Comparison of ENCODE assay signal across 13 cellular contexts in genomic region chr19:34274284-34274826, GRCh38. TPM values are rescaled to one million over a fixed set of nuclear protein-coding genes. Genes with fewer than 3 reads are reported as not detected.
A peak's percentile ranks its signal among the peaks of the same experiment; 100 is the strongest.
DNase-seq lines count a peak whose midpoint lies in the region; ATAC-seq, FAIRE-seq and TF ChIP-seq lines count a peak whose summit lies in the region.
"Had no signal": no experiment of that assay in that cellular context is flagged by ENCODE, and none has a peak within 500 bp of the region (broad histone marks: within the 10 kb centered on the region; RNA-seq: fewer than 3 reads in every experiment).

No MANE protein-coding gene starts in this region.

- BruUV-seq in K562 (replicated peaks; lab: Mats Ljungman, UMichigan) (no TSS peak), HepG2 (replicated peaks; lab: Mats Ljungman, UMichigan) (no TSS peak)

- no peak for DNase-seq in activated naive CD4-positive, alpha-beta T cell treated with anti-CD3 and anti-CD28 coated beads, Interleukin-2, amount 10 ng/mL, durations not matched to agents 7 days and 5 days
- DNase-seq in K562 (ENCODE audit: extremely low read depth in 1 of 4, low spot score in 3 of 4) (no peak), HepG2 (ENCODE audit: low spot score) (no peak), upper lobe of left lung (no peak), NCI-H2196 treated with DMSO at 0.1 percent for 48 hours (lab: John Stamatoyannopoulos, UW; ENCODE audit: unreplicated experiment) (no peak), kidney (no peak), SK-N-DZ (ENCODE audit: low spot score) (no peak)
- DNase-seq: activated CD4-positive, alpha-beta T cell treated with anti-CD3 and anti-CD28 coated beads, Interleukin-2, amount 50 U/mL, for 4 hours; AML-193; NCI-H2029; sigmoid colon had no signal

- H3K27me3 ChIP-seq in K562 (ENCODE audit: control insufficient read depth in 2 of 2, insufficient read depth in 2 of 2, low read length in 2 of 2) (no peaks in the 10 kb centered on the region; a peak in 1 of 5 replicates), HepG2 (ENCODE audit: control insufficient read depth in 1 of 2, insufficient read depth in 2 of 2, low read length in 2 of 2) (no peaks in the 10 kb centered on the region), upper lobe of left lung (no peaks in the 10 kb centered on the region)
- H3K27me3 ChIP-seq: sigmoid colon had no signal

- H3K9ac ChIP-seq in K562 (ENCODE audit: insufficient read depth in 1 of 2, low read depth in 2 of 2, low read length in 2 of 2) (no peak overlapping the region), HepG2 (ENCODE audit: insufficient read depth, low read depth, low read length) (peak overlapping the region; percentile 44), kidney (ENCODE audit: low read length in 2 of 2) (no peak overlapping the region)

- peaks cover 87% of the 10 kb centered on the region for H3K4me1 Mint-ChIP-seq in activated naive CD4-positive, alpha-beta T cell treated with anti-CD3 and anti-CD28 coated beads, Interleukin-2, amount 50 U/mL, for 24 hours
- peaks cover 53% of the 10 kb centered on the region for H3K4me1 Mint-ChIP-seq in activated naive CD4-positive, alpha-beta T cell treated with anti-CD3 and anti-CD28 coated beads, Interleukin-2, amount 10 ng/mL, durations not matched to agents 7 days and 5 days

- no peaks in the 10 kb centered on the region for H3K27me3 Mint-ChIP-seq in activated naive CD4-positive, alpha-beta T cell treated with anti-CD3 and anti-CD28 coated beads, Interleukin-2, amount 50 U/mL, for 24 hours
- H3K27me3 Mint-ChIP-seq in activated naive CD4-positive, alpha-beta T cell treated with anti-CD3 and anti-CD28 coated beads, Interleukin-2, amount 10 ng/mL, durations not matched to agents 7 days and 5 days = no peaks in the 10 kb centered on the region

- H3K4me3 ChIP-seq in K562 (no peak overlapping the region), HepG2 (replicated peaks in 1 of 3; ENCODE audit: insufficient read depth in 1 of 3, low read depth in 2 of 3, low read length in 3 of 3) (peak overlapping the region in 1 of 3 experiments; percentile 2; a peak in 1 of 6 replicates), upper lobe of left lung (no peak overlapping the region), kidney (ENCODE audit: low read length in 2 of 2) (no peak overlapping the region)
- H3K4me3 ChIP-seq: sigmoid colon had no signal

- H3K4me2 ChIP-seq in K562 (ENCODE audit: insufficient read depth, low read length) (no peak overlapping the region), HepG2 (ENCODE audit: low read depth, low read length) (peak overlapping the region; percentile 44)

- FAIRE-seq in K562 (lab: Jason Lieb, UNC) = no peak
- FAIRE-seq in HepG2 (lab: Jason Lieb, UNC) = no peak
- FAIRE-seq in kidney (lab: Jason Lieb, UNC) = no peak

- POLR2A ChIA-PET in K562 (lab: Yijun Ruan, JAX) (interaction anchor here (2.2 to 5.3 kb wide), 2 partner anchors 13 to 15 kb away, joined by 6 to 21 read pairs; no protein-coding TSS in a partner anchor), HepG2 (lab: Yijun Ruan, JAX) (no interaction called here)

- peaks cover 1% of the 10 kb centered on the region for H3K36me3 Mint-ChIP-seq in activated naive CD4-positive, alpha-beta T cell treated with anti-CD3 and anti-CD28 coated beads, Interleukin-2, amount 50 U/mL, for 24 hours
- H3K36me3 Mint-ChIP-seq in activated naive CD4-positive, alpha-beta T cell treated with anti-CD3 and anti-CD28 coated beads, Interleukin-2, amount 10 ng/mL, durations not matched to agents 7 days and 5 days = peaks cover 42% of the 10 kb centered on the region

- CTCF ChIA-PET in activated naive CD4-positive, alpha-beta T cell treated with anti-CD3 and anti-CD28 coated beads, Interleukin-2, amount 10 ng/mL, durations not matched to agents 7 days and 5 days (lab: Charles Lee) = interaction anchor here (1.0 kb wide), 1 partner anchor 30 kb away, joined by 3 read pairs; no protein-coding TSS in a partner anchor
- CTCF ChIA-PET in K562 (lab: Yijun Ruan, JAX; ENCODE audit: low intra/inter-chr PET ratio) = no interaction called here
- CTCF ChIA-PET in HepG2 (lab: Yijun Ruan, JAX; ENCODE audit: low intra/inter-chr PET ratio, low total read pairs) = no interaction called here

- TF ChIP-seq EP300 in K562 (IDR thresholded peaks at IDR 0.05; ENCODE audit: low read length) (no peak), HepG2 (IDR thresholded peaks at IDR 0.05; ENCODE audit: low read depth in 2 of 2, low read length in 2 of 2) (no peak), HepG2 (CRISPR knock-in tag; IDR thresholded peaks at IDR 0.05; ENCODE audit: borderline replicate concordance) (no peak), upper lobe of left lung (IDR thresholded peaks at IDR 0.05) (no peak)

- H3K36me3 ChIP-seq in K562 (ENCODE audit: control insufficient read depth, insufficient read depth, low read length) (no peaks in the 10 kb centered on the region; the same call in 2 of the 3 replicates), HepG2 (replicated peaks in 1 of 2; ENCODE audit: control insufficient read depth in 1 of 2, insufficient read depth in 2 of 2, low read length in 2 of 2) (peaks cover 2 to 4% of the 10 kb centered on the region in 2 experiments; a peak in 1 of 5 replicates), upper lobe of left lung (peaks cover 0 to 4% (median 0%) of the 10 kb centered on the region in 4 donors), kidney (ENCODE audit: control insufficient read depth in 1 of 2, insufficient read depth in 2 of 2, low read length in 2 of 2) (no peaks in the 10 kb centered on the region)
- H3K36me3 ChIP-seq: sigmoid colon had no signal

- peak overlapping the region; percentile 71 for H3K27ac Mint-ChIP-seq in activated naive CD4-positive, alpha-beta T cell treated with anti-CD3 and anti-CD28 coated beads, Interleukin-2, amount 50 U/mL, for 24 hours
- no peak overlapping the region for H3K27ac Mint-ChIP-seq in activated naive CD4-positive, alpha-beta T cell treated with anti-CD3 and anti-CD28 coated beads, Interleukin-2, amount 10 ng/mL, durations not matched to agents 7 days and 5 days

- H3K9me3 ChIP-seq in K562 (replicated peaks; ENCODE audit: control insufficient read depth, insufficient read depth, low read depth, low read length) (no peaks in the 10 kb centered on the region), HepG2 (ENCODE audit: low read length) (no peaks in the 10 kb centered on the region), upper lobe of left lung (no peaks in the 10 kb centered on the region), kidney (ENCODE audit: control insufficient read depth in 1 of 2, low read length in 2 of 2) (no peaks in the 10 kb centered on the region)
- H3K9me3 ChIP-seq: sigmoid colon had no signal

- TF ChIP-seq POLR2A in K562 (conservative IDR thresholded peaks at IDR 0.05) = no peak
- no peak for TF ChIP-seq POLR2A in HepG2 (IDR thresholded peaks at IDR 0.05; ENCODE audit: insufficient read depth in 1 of 2, low read depth in 2 of 2, low read length in 2 of 2)
- no peak for TF ChIP-seq POLR2A in upper lobe of left lung (IDR thresholded peaks at IDR 0.05)

- H4K20me1 ChIP-seq in K562 (replicated peaks; ENCODE audit: control insufficient read depth, insufficient read depth, low read length) (peaks cover 25% of the 10 kb centered on the region), HepG2 (ENCODE audit: insufficient read depth, low read length) (no peaks in the 10 kb centered on the region; the same call in none of the 2 replicates)

- in situ Hi-C loops in K562 (cut with MboI) = no loop called here
- in situ Hi-C loops in HepG2 (cut with HindIII; ENCODE audit: extremely low pct_ligation_motif_present, low pct_unique_long_range_greater_than_20kb) = no loop called here

- TF ChIP-seq CTCF in K562 (IDR thresholded peaks at IDR 0.05 in 2 of 3, conservative IDR thresholded peaks at IDR 0.05 in 1 of 3; ENCODE audit: insufficient read depth in 2 of 3, low read depth in 1 of 3, low read length in 3 of 3) (no peak; a peak in 1 of 6 replicates), HepG2 (CRISPR knock-in tag; IDR thresholded peaks at IDR 0.05) (no peak), upper lobe of left lung (IDR thresholded peaks at IDR 0.05) (no peak), kidney (IDR thresholded peaks at IDR 0.05; ENCODE audit: borderline replicate concordance, extremely low read depth, insufficient read depth) (no peak)

- 58% methylated on average over 7 of the region's 7 CpGs for WGBS in K562 (ENCODE audit: insufficient coverage, low coverage, missing lambda C conversion rate)
- WGBS in HepG2 (ENCODE audit: low lambda C conversion rate) = 81% methylated on average over 7 of the region's 7 CpGs
- WGBS in upper lobe of left lung, 2 donors = 79 to 81% methylated on average over 7 of the region's 7 CpGs

- H3K27ac ChIP-seq in K562 (ENCODE audit: extremely low read depth, low read depth, low read length) = no peak overlapping the region
- peak overlapping the region; percentile 60 for H3K27ac ChIP-seq in HepG2 (ENCODE audit: extremely low read length, insufficient read depth, low read length)
- H3K27ac ChIP-seq in upper lobe of left lung = peak overlapping the region in 3 of 4 donors; percentile 21 to 84 (median 83)
- H3K27ac ChIP-seq in kidney (ENCODE audit: low read depth in 2 of 2, low read length in 2 of 2) = peak overlapping the region in 1 of 2 donors; percentile 78
- H3K27ac ChIP-seq: RWPE1 had no signal

- H3K9me3 Mint-ChIP-seq in activated naive CD4-positive, alpha-beta T cell treated with anti-CD3 and anti-CD28 coated beads, Interleukin-2, amount 50 U/mL, for 24 hours = no peaks in the 10 kb centered on the region
- peaks cover 4% of the 10 kb centered on the region for H3K9me3 Mint-ChIP-seq in activated naive CD4-positive, alpha-beta T cell treated with anti-CD3 and anti-CD28 coated beads, Interleukin-2, amount 10 ng/mL, durations not matched to agents 7 days and 5 days

- intact Hi-C loops in K562 (cut with micrococcal nuclease) = no loop called here
- intact Hi-C loops in HepG2 (cut with micrococcal nuclease; ENCODE audit: unreplicated experiment) = no loop called here
- intact Hi-C loops in kidney (cut with DNase I) = no loop called here

- no peak; the same call in 2 of the 3 replicates for ATAC-seq in K562
- peak; percentile 71 for ATAC-seq in HepG2
- no peak for ATAC-seq in upper lobe of left lung (ENCODE audit: low FRiP score in 2 of 2)

- H3K4me1 ChIP-seq in K562 (replicated peaks in 1 of 2; ENCODE audit: control insufficient read depth in 2 of 2, insufficient read depth in 2 of 2, low read length in 2 of 2) (peaks cover 4 to 10% of the 10 kb centered on the region in 2 experiments; a peak in 4 of 5 replicates), HepG2 (ENCODE audit: insufficient read depth, low read length) (peaks cover 44% of the 10 kb centered on the region), upper lobe of left lung (peaks cover 35 to 52% (median 41%) of the 10 kb centered on the region in 4 donors), kidney (ENCODE audit: control insufficient read depth in 1 of 2, insufficient read depth in 1 of 2, low read depth in 1 of 2, low read length in 2 of 2) (peaks cover 14 to 16% of the 10 kb centered on the region in 2 donors)

- H3K79me2 ChIP-seq in K562 (ENCODE audit: control insufficient read depth, insufficient read depth, low read length) (0 out of 3 replicates have a peak, but pooled peaks cover 15% of the 10 kb centered on the region), HepG2 (ENCODE audit: insufficient read depth, low read length) (peaks cover 46% of the 10 kb centered on the region)

- H2AFZ ChIP-seq in K562 (ENCODE audit: low read depth, low read length) (no peak overlapping the region), HepG2 (ENCODE audit: low read length) (no peak overlapping the region)

- TF ChIP-seq RAD21 in K562 (CRISPR knock-in tag; conservative IDR thresholded peaks at IDR 0.05 in 1 of 2, IDR thresholded peaks at IDR 0.05 in 1 of 2) = no peak
- TF ChIP-seq RAD21 in HepG2 (CRISPR knock-in tag; IDR thresholded peaks at IDR 0.05) = no peak

- peak overlapping the region; percentile 40 for H3K4me3 Mint-ChIP-seq in activated naive CD4-positive, alpha-beta T cell treated with anti-CD3 and anti-CD28 coated beads, Interleukin-2, amount 50 U/mL, for 24 hours
- no peak overlapping the region for H3K4me3 Mint-ChIP-seq in activated naive CD4-positive, alpha-beta T cell treated with anti-CD3 and anti-CD28 coated beads, Interleukin-2, amount 10 ng/mL, durations not matched to agents 7 days and 5 days

- peaks cover 3% of the 10 kb centered on the region for H3K9me1 ChIP-seq in K562 (ENCODE audit: control insufficient read depth, insufficient read depth, low read length)

RNA-seq across cellular contexts. Expression of gene GARRE1, which starts 20.0 kb away (rescaled TPM):
- total RNA-seq in K562 (2011; cell fraction: chromatin; rRNA removed; ENCODE audit: low replicate concordance) = 22.1 and 52.0 TPM in 2 replicates
- total RNA-seq in K562 (2011; cell fraction: nucleolus; rRNA removed) = 15.7 and 16.2 TPM in 2 replicates
- 17.7 and 19.2 TPM in 2 replicates for total RNA-seq in K562 (2011; cell fraction: nucleoplasm; rRNA removed)
- total RNA-seq in K562 (2014; rRNA removed) = 7.4 and 8.0 TPM in 2 replicates
- total RNA-seq in K562 (2014; rRNA removed; fragmentation: Illumina TruSeq; extraction: Trizol) = 8.2 and 9.3 TPM in 2 replicates
- total RNA-seq in K562 (2015; rRNA removed; fragmentation: Illumina TruSeq; extraction: Trizol) = 5.4 and 6.0 TPM in 2 replicates
- 11.2 and 12.8 TPM in 2 replicates for total RNA-seq in K562 (2021)
- 10.0 and 10.9 TPM in 2 replicates for polyA plus RNA-seq in K562 (2011; rRNA removed)
- polyA plus RNA-seq in K562 (2011; cell fraction: cytosol; rRNA removed) = 12.0 and 12.4 TPM in 2 replicates
- polyA plus RNA-seq in K562 (2011; cell fraction: nucleus; rRNA removed) = 10.6 and 15.7 TPM in 2 replicates
- 8.0 and 12.3 TPM in 2 replicates for polyA plus RNA-seq in K562 (2012)
- polyA plus RNA-seq in K562 (2014; fragmentation: Illumina TruSeq; extraction: Trizol) = 7.5 and 8.4 TPM in 2 replicates
- polyA plus RNA-seq in K562 (2014; fragmentation: Nextera tagmentation; extraction: Ambion mirVana) = 1 to 10 TPM; 1.6 to 4.1 TPM
- polyA plus RNA-seq in K562 (2014; rRNA removed) = 7.5 and 7.7 TPM in 2 replicates
- polyA minus RNA-seq in K562 (2011; rRNA and poly(A)+ RNA removed) = 10.5 and 11.8 TPM in 2 replicates
- polyA minus RNA-seq in K562 (2011; cell fraction: cytosol; rRNA and poly(A)+ RNA removed) = 7.3 and 8.7 TPM in 2 replicates
- polyA minus RNA-seq in K562 (2011; cell fraction: nucleus; rRNA and poly(A)+ RNA removed) = 8.9 and 11.8 TPM in 2 replicates
- total RNA-seq in HepG2 (2016; rRNA removed; fragmentation: Illumina TruSeq; extraction: Trizol) = 8.0 and 8.2 TPM in 2 replicates
- total RNA-seq in HepG2 (2016; cell fraction: cytosol; rRNA removed; fragmentation: Illumina TruSeq; extraction: Trizol; ENCODE audit: low read depth) = 2.1 and 3.3 TPM in 2 replicates
- 8.1 and 8.3 TPM in 2 replicates for total RNA-seq in HepG2 (2016; cell fraction: insoluble cytoplasmic fraction; rRNA removed; fragmentation: Illumina TruSeq; extraction: Trizol)
- 3.8 and 4.8 TPM in 2 replicates for total RNA-seq in HepG2 (2016; cell fraction: membrane; rRNA removed; fragmentation: Illumina TruSeq; extraction: Trizol)
- 6.5 and 7.9 TPM in 2 replicates for total RNA-seq in HepG2 (2016; cell fraction: nucleus; rRNA removed; fragmentation: Illumina TruSeq; extraction: Trizol)
- 11.7 and 11.8 TPM in 2 replicates for polyA plus RNA-seq in HepG2 (2011; rRNA removed)
- polyA plus RNA-seq in HepG2 (2011; cell fraction: cytosol; rRNA removed) = 8.4 and 9.7 TPM in 2 replicates
- polyA plus RNA-seq in HepG2 (2011; cell fraction: nucleus; rRNA removed) = 15.3 and 16.2 TPM in 2 replicates
- 8.7 and 13.7 TPM in 2 replicates for polyA plus RNA-seq in HepG2 (2012)
- polyA plus RNA-seq in HepG2 (2016; cell fraction: cytosol; fragmentation: Illumina TruSeq; extraction: Trizol; ENCODE audit: low read depth) = 0.29 and 0.33 TPM in 2 replicates
- polyA plus RNA-seq in HepG2 (2016; cell fraction: insoluble cytoplasmic fraction; fragmentation: Illumina TruSeq; extraction: Trizol; ENCODE audit: low read depth) = 4.5 and 5.5 TPM in 2 replicates
- 0.94 and 1.1 TPM in 2 replicates for polyA plus RNA-seq in HepG2 (2016; cell fraction: membrane; fragmentation: Illumina TruSeq; extraction: Trizol; ENCODE audit: low read depth)
- 11.6 and 15.6 TPM in 2 replicates for polyA plus RNA-seq in HepG2 (2016; cell fraction: nucleus; fragmentation: Illumina TruSeq; extraction: Trizol; ENCODE audit: insufficient read depth, low read depth)
- polyA minus RNA-seq in HepG2 (2011; rRNA and poly(A)+ RNA removed; ENCODE audit: low replicate concordance) = 9.7 and 21.6 TPM in 2 replicates
- 7.6 and 8.8 TPM in 2 replicates for polyA minus RNA-seq in HepG2 (2011; cell fraction: cytosol; rRNA and poly(A)+ RNA removed)
- 13.0 and 16.4 TPM in 2 replicates for polyA minus RNA-seq in HepG2 (2011; cell fraction: nucleus; rRNA and poly(A)+ RNA removed)
- 10 to 100 TPM; 18.2 to 36.7 (median 28.1) TPM for total RNA-seq in upper lobe of left lung
- 37.7 TPM for total RNA-seq in kidney
- 5.5 TPM for polyA plus RNA-seq in kidney (ENCODE audit: insufficient read depth, low read depth, low replicate concordance)
- 10.4 and 12.0 TPM in 2 replicates for polyA plus RNA-seq in SK-N-DZ (2014; cell fraction: cytosol; rRNA removed)
- 6.5 and 8.6 TPM in 2 replicates for polyA plus RNA-seq in SK-N-DZ (2014; cell fraction: nucleus; rRNA removed)
